Comparison of ENCODE assay signal across 8 cellular contexts in the genomic region with DNA sequence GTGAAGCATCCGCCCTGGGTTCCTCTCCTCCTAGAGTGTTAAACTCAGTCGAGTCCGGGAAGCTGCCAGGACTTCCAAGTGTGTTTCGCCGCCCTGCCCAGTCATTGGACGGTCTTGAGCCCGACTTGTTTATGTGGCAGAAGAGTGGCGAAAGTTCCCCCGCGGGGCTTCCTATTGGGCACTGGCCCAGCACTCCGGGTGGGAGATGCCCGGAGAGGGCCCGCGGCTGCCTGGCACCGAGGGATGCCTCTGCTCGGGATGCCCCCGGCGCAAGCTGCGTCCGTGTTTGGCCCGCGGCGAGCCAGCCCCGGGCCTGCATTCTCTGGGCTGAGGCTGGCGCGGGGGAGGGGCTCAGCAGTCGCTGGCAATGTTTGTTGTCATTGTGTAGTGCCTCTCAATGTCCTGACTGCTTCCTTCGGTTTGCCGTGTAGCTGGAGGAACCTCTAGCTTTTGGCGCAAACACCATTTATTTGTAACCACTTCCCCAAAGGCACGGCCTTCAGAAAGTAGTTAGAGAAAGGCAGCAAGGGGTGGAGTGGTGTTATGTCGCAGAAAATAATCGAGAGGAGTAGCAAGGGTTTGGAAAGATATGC. TPM values are rescaled to one million over a fixed set of nuclear protein-coding genes. Genes with fewer than 3 reads are reported as not detected.
DNase-seq lines count a peak whose midpoint lies in the region; ATAC-seq and TF ChIP-seq lines count a peak whose summit lies in the region.

No MANE protein-coding gene starts in this region.

- no peak overlapping the region for H3K27ac Mint-ChIP-seq in CD4-positive, CD25-positive, alpha-beta regulatory T cell
- H3K27ac Mint-ChIP-seq in T-helper 17 cell: no peak overlapping the region

- H3K9me3 Mint-ChIP-seq in CD4-positive, CD25-positive, alpha-beta regulatory T cell: peaks cover 0 to 3% (median 0%) of the 10 kb centered on the region in 7 donors

- intact Hi-C loops in left lung (cut with DNase I): no loop called here

- no peaks in the 10 kb centered on the region for H3K36me3 ChIP-seq in CD4-positive, CD25-positive, alpha-beta regulatory T cell (ENCODE audit: control insufficient read depth, insufficient read depth, low read length)
- H3K36me3 ChIP-seq in HUES64 (ENCODE audit: insufficient read depth, low read length) (no peaks in the 10 kb centered on the region), left lung (no peaks in the 10 kb centered on the region)

- peaks cover 15% of the 10 kb centered on the region for H3K4me1 ChIP-seq in CD4-positive, CD25-positive, alpha-beta regulatory T cell (ENCODE audit: control insufficient read depth, insufficient read depth, low read length, poor library complexity, severe bottlenecking)
- H3K4me1 ChIP-seq in HUES64 (ENCODE audit: insufficient read depth, low read length): peaks cover 23% of the 10 kb centered on the region
- peaks cover 2 to 22% of the 10 kb centered on the region in 2 donors for H3K4me1 ChIP-seq in left lung

- peak in 1 of 3 donors; percentile 19 for DNase-seq in CD4-positive, CD25-positive, alpha-beta regulatory T cell
- no peak for DNase-seq in T-helper 17 cell
- DNase-seq in ecto neural progenitor cell (ENCODE audit: low spot score): peak; percentile 78
- DNase-seq in left lung: peak; percentile 84 to 90
- DNase-seq in stimulated activated CD4-positive, alpha-beta T cell treated with anti-CD3 and anti-CD28 coated beads, Interleukin-2, amount 100 ng/mL, for 48 hours: peak; percentile 7 to 9
- DNase-seq in SHP77 (lab: John Stamatoyannopoulos, UW): no peak

- no peaks in the 10 kb centered on the region for H3K36me3 Mint-ChIP-seq in CD4-positive, CD25-positive, alpha-beta regulatory T cell
- peaks cover 2% of the 10 kb centered on the region for H3K36me3 Mint-ChIP-seq in T-helper 17 cell (ENCODE audit: low read depth)

- peak in 1 of 2 donors; percentile 29 for ATAC-seq in CD4-positive, CD25-positive, alpha-beta regulatory T cell (ENCODE audit: low read depth in 2 of 2)
- ATAC-seq in GM19351 (IDR thresholded peaks at IDR 0.05; ENCODE audit: unreplicated experiment) (peak; percentile 26), T-helper 17 cell (peak; percentile 23), left lung (peak; percentile 76)

- peaks cover 0 to 14% (median 3%) of the 10 kb centered on the region in 4 donors for H3K4me1 Mint-ChIP-seq in CD4-positive, CD25-positive, alpha-beta regulatory T cell
- peaks cover 14% of the 10 kb centered on the region for H3K4me1 Mint-ChIP-seq in T-helper 17 cell

- peak overlapping the region; percentile 84 for H3K9ac ChIP-seq in HUES64 (ENCODE audit: low read depth, low read length)

- H3K9me3 ChIP-seq in CD4-positive, CD25-positive, alpha-beta regulatory T cell (ENCODE audit: control insufficient read depth in 2 of 2, low read length in 2 of 2): no peaks in the 10 kb centered on the region
- no peaks in the 10 kb centered on the region for H3K9me3 ChIP-seq in HUES64 (ENCODE audit: insufficient read depth, low read depth, low read length)
- H3K9me3 ChIP-seq in T-helper 17 cell (ENCODE audit: control insufficient read depth, low read length, poor library complexity, severe bottlenecking): no peaks in the 10 kb centered on the region
- no peaks in the 10 kb centered on the region for H3K9me3 ChIP-seq in left lung

- H3K27ac ChIP-seq in CD4-positive, CD25-positive, alpha-beta regulatory T cell (ENCODE audit: insufficient read depth, low read length, poor library complexity, severe bottlenecking): no peak overlapping the region
- H3K27ac ChIP-seq in HUES64 (ENCODE audit: low read depth, low read length): peak overlapping the region; percentile 71
- peak overlapping the region; percentile 86 to 97 for H3K27ac ChIP-seq in left lung

- H3K27me3 Mint-ChIP-seq in CD4-positive, CD25-positive, alpha-beta regulatory T cell: peaks cover 67% of the 10 kb centered on the region
- H3K27me3 Mint-ChIP-seq in T-helper 17 cell: peaks cover 66% of the 10 kb centered on the region

- TF ChIP-seq CTCF in left lung (IDR thresholded peaks at IDR 0.05): no peak

- under 1% methylated on average over 32 of the region's 33 CpGs for WGBS in HUES64

- peaks cover 33% of the 10 kb centered on the region for H3K27me3 ChIP-seq in CD4-positive, CD25-positive, alpha-beta regulatory T cell (ENCODE audit: control insufficient read depth, insufficient read depth, low read length)
- H3K27me3 ChIP-seq in HUES64 (ENCODE audit: insufficient read depth, low read length) (peaks cover 5% of the 10 kb centered on the region; the same call in 1 of the 2 replicates), left lung (no peaks in the 10 kb centered on the region)

- no peak overlapping the region for H3K4me3 ChIP-seq in CD4-positive, CD25-positive, alpha-beta regulatory T cell (ENCODE audit: low read depth, low read length)
- peak overlapping the region; percentile 88 for H3K4me3 ChIP-seq in HUES64 (ENCODE audit: low read length)
- peak overlapping the region; percentile 71 to 89 for H3K4me3 ChIP-seq in left lung

- peak overlapping the region in 3 of 4 donors; percentile 29 to 65 (median 31) for H3K4me3 Mint-ChIP-seq in CD4-positive, CD25-positive, alpha-beta regulatory T cell
- peak overlapping the region; percentile 83 for H3K4me3 Mint-ChIP-seq in T-helper 17 cell

RNA-seq across cellular contexts. Expression of a gene that starts 1.2 kb away (rescaled TPM):
- 0.94 TPM for total RNA-seq in CD4-positive, CD25-positive, alpha-beta regulatory T cell
- under 1 TPM in 2 of 4 donors, not detected in 2; 0.09 to 0.20 TPM for polyA plus RNA-seq in CD4-positive, CD25-positive, alpha-beta regulatory T cell
- 5.1 TPM for polyA plus RNA-seq in HUES64 (2013, experiment 1 of 2)
- polyA plus RNA-seq in HUES64 (2013, experiment 2 of 2): 5.3 TPM
- total RNA-seq in T-helper 17 cell: 1 to 10 TPM in 1 of 2 donors, under 1 TPM in 1; 0.44 to 1.3 TPM
- 10 to 100 TPM; 87.5 to 96.8 TPM for total RNA-seq in left lung

Comparison
In these comparisons a context has a peak if more than half of its experiments do, and no peak if none do; other contexts are left out.
1. DNase-seq: peak in ecto neural progenitor cell (single experiment), left lung (2 of 2) and stimulated activated CD4-positive, alpha-beta T cell treated with anti-CD3 and anti-CD28 coated beads, Interleukin-2, amount 100 ng/mL, for 48 hours (2 of 2); none in T-helper 17 cell (0 of 3) and SHP77 (0 of 2).
2. RNA of a gene that starts 1.2 kb away (total RNA-seq): 87.5 to 96.8 TPM in left lung; 0.44 to 1.3 TPM in T-helper 17 cell and 0.94 TPM in CD4-positive, CD25-positive, alpha-beta regulatory T cell (single experiment); every median in the first group is over 10 times any median in the second.